In genomic region chr2:37650548-37651101, GRCh38 we compare ENCODE assay signal across 1 cellular context.
TF ChIP-seq lines count a peak whose summit lies in the region.

No MANE protein-coding gene starts in this region.

TF ChIP-seq in endothelial cell of umbilical vein, 7 proteins besides CTCF, POLR2A, EP300 and RAD21 (continued from another document):
- TF ChIP-seq MAX (IDR thresholded peaks at IDR 0.05; ENCODE audit: insufficient read depth, insufficient read length): no peak
